3 cellular contexts compared by ENCODE assay signal in the genomic region with DNA sequence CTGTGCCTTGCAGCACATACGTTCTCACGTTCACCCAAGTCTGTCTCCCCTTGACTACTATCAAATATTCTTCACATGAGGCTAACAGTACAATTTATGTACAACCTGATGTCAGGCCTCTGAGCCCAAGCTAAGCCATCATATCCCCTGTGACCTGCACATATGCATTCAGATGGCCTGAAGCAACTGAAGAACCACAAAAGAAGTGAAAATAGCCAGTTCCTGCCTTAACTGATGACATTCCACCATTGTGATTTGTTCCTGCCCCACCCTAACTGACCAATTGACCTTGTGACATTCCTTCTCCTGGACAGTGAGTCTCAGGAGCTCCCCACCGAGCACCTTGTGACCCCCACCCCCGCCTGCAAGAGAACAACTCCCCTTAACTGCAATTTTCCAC. TPM values are rescaled to one million over a fixed set of nuclear protein-coding genes. Genes with fewer than 3 reads are reported as not detected.
"Had no signal": no experiment of that assay in that cellular context is flagged by ENCODE, and none has a peak within 500 bp of the region (broad histone marks: within the 10 kb centered on the region; RNA-seq: fewer than 3 reads in every experiment).

No MANE protein-coding gene starts in this region.

RNA-seq across cellular contexts. Expression of gene DCDC2, which starts 46.1 kb away (rescaled TPM):
- total RNA-seq: LHCN-M2, MCF 10A had no signal
- polyA plus RNA-seq: SK-N-SH had no signal
